Comparison of ENCODE assay signal across 8 cellular contexts in the genomic region with DNA sequence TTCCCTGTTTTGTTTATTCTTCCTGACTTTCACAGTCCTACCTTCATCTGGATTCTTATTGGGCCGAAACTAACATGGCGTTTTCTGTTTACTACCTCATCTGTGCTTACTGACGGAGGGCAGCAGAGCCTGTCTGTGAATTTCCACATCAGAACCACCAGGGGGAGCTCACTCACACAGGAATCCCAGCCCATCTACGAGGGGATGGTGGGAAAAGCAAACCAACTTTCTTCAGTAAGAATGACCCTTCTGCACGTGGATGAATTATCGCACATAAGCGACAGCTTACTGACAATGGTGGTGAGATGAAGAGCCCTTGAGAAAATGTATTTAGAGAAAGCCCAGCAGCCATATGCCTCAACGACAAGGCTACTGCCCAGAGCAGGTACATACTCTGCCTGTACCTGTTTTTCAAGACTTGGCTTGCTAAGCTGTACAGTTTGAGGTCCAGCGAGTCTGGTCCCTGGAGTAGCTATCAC. TPM values are rescaled to one million over a fixed set of nuclear protein-coding genes. Genes with fewer than 3 reads are reported as not detected.
DNase-seq lines count a peak whose midpoint lies in the region; ATAC-seq and TF ChIP-seq lines count a peak whose summit lies in the region.

No MANE protein-coding gene starts in this region.

- peaks cover 0 to 17% (median 10%) of the 10 kb centered on the region in 4 donors for H3K4me1 ChIP-seq in liver (ENCODE audit: control insufficient read depth in 4 of 4, insufficient read depth in 4 of 4, low read length in 3 of 4)

- no peak overlapping the region for H3K9ac ChIP-seq in liver (ENCODE audit: low read depth in 1 of 2, low read length in 2 of 2)

- WGBS in liver = 26% methylated on average over 9 of the region's 9 CpGs

- peak; percentile 65 for ATAC-seq in HG03378 (IDR thresholded peaks at IDR 0.05; ENCODE audit: unreplicated experiment)
- no peak for ATAC-seq in GM19463 (IDR thresholded peaks at IDR 0.05; ENCODE audit: unreplicated experiment)

- no peak overlapping the region for H3K27ac ChIP-seq in liver (ENCODE audit: low read depth in 1 of 2, low read length in 2 of 2)

- TF ChIP-seq CTCF in GM12872 (IDR thresholded peaks at IDR 0.05; ENCODE audit: insufficient read depth, low read depth, low read length) (peak; percentile 89), liver (IDR thresholded peaks at IDR 0.05; ENCODE audit: low read depth, low read length, missing input control) (peak; percentile 87)

- no peaks in the 10 kb centered on the region for H3K27me3 ChIP-seq in liver (ENCODE audit: control insufficient read depth in 4 of 4, insufficient read depth in 4 of 4, low read length in 3 of 4)

- H3K9me3 ChIP-seq in liver (ENCODE audit: control insufficient read depth in 4 of 4, low read length in 3 of 4) = no peaks in the 10 kb centered on the region

- peak; percentile 42 to 88 for DNase-seq in NCI-H526 (lab: John Stamatoyannopoulos, UW)
- DNase-seq in activated CD4-positive, alpha-beta T cell treated with anti-CD3 and anti-CD28 coated beads, Interleukin-2, amount 50 U/mL, for 1 hour = peak; percentile 43
- DNase-seq in dedifferentiated amniotic fluid mesenchymal stem cell (ENCODE audit: extremely low spot score) = peak; percentile 83
- peak; percentile 30 to 37 (median 35) for DNase-seq in stimulated activated CD4-positive, alpha-beta T cell treated with anti-CD3 and anti-CD28 coated beads, TNF-alpha, amount 100 ng/mL, for 48 hours (ENCODE audit: low read depth in 3 of 3)

- H3K4me3 ChIP-seq in liver (ENCODE audit: low read depth in 1 of 3, low read length in 3 of 3) = no peak overlapping the region

- H3K36me3 ChIP-seq in liver (ENCODE audit: control insufficient read depth in 4 of 4, insufficient read depth in 3 of 4, low read depth in 1 of 4, low read length in 3 of 4) = peaks cover 0 to 18% (median 11%) of the 10 kb centered on the region in 4 donors

- peak; percentile 89 to 96 for TF ChIP-seq RAD21 in liver (IDR thresholded peaks at IDR 0.05)

TF ChIP-seq in liver, 16 proteins besides CTCF, POLR2A, EP300 and RAD21:
- TF ChIP-seq RXRA (IDR thresholded peaks at IDR 0.05) (peak in 1 of 2 donors; percentile 24), YY1 (IDR thresholded peaks at IDR 0.05) (peak; percentile 78), EGR1 (IDR thresholded peaks at IDR 0.05; ENCODE audit: low read depth in 2 of 2) (no peak)

RNA-seq across cellular contexts. Expression of gene LARGE2, which starts 42.5 kb away (rescaled TPM):
- total RNA-seq in liver = 1 to 10 TPM; 1.3 to 1.9 TPM
- polyA plus RNA-seq in liver = 1 to 10 TPM; 1.3 to 1.7 TPM

RNA-seq across cellular contexts. Expression of gene PEX16, which starts 47.3 kb away (rescaled TPM):
- total RNA-seq in liver = 10 to 100 TPM; 18.8 to 26.1 TPM
- 10 to 100 TPM; 33.5 to 41.2 TPM for polyA plus RNA-seq in liver

RNA-seq across cellular contexts. Expression of gene FREY1, which starts 57.9 kb away (rescaled TPM):
- total RNA-seq in liver = 1 to 10 TPM in 1 of 2 donors, under 1 TPM in 1; 0.75 to 2.1 TPM
- under 1 TPM in 1 of 2 donors, not detected in 1; 0.18 TPM for polyA plus RNA-seq in liver
